In the genomic region with DNA sequence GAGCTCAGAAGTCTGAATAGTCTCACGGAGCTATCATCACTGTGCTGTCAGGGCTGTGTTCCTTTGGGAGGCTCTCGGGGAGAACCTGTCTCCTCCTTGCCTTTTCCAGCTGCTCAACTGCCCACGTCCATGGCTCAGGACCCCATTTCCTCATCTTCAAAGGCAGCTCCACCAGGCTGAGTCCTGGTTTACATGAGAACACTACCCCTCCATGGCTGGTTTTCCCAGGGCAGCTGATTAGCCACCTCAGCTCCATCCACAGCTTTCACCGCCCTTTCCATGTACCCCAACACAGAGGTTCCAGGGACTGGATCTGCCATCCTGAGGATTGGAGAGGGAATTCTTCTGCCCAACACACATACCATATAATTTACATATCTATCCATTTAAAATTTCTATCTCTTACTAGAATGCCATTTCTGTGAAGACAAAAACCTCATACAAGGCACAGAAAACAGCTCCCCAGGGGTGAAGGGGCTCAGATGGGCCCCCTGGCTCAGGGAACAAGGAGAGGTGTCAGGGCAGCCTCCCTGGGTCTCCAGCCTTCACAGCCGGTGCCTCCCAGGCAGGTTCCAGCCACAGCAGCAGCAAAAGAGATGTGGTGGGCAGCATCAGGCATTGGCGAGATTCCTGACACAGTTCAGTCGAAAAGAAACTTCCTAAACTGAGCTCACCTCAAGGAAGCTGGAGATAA, we compare ENCODE assay signal across 27 cellular contexts. TPM values are rescaled to one million over a fixed set of nuclear protein-coding genes. Genes with fewer than 3 reads are reported as not detected.
"Had no signal": no experiment of that assay in that cellular context is flagged by ENCODE, and none has a peak within 500 bp of the region (broad histone marks: within the 10 kb centered on the region; RNA-seq: fewer than 3 reads in every experiment).

No MANE protein-coding gene starts in this region.

- ATAC-seq: activated CD8-positive, alpha-beta T cell treated with anti-CD3 and anti-CD28 coated beads for 36 hours; activated naive CD4-positive, alpha-beta T cell treated with anti-CD3 and anti-CD28 coated beads, Interleukin-2, amount 50 U/mL, for 72 hours; left lung; natural killer cell; SK-N-SH treated with all-trans-retinoic acid at 6 μM for 48 hours; stimulated activated memory B cell treated with anti-CD40 and anti-IgM and Interleukin-4, amounts not matched to agents 10 μg/mL and 1 μg/mL and 100 μg/mL, for 72 hours had no signal

- DNase-seq: activated CD4-positive, alpha-beta T cell treated with anti-CD3 and anti-CD28 coated beads, Interleukin-2, amount 10 ng/mL, durations not matched to agents 7 days and 5 days; activated CD4-positive, CD25-positive, alpha-beta regulatory T cell treated with anti-CD3 and anti-CD28 coated beads, Interleukin-2, amount 50 U/mL, for 72 hours; activated CD8-positive, alpha-beta T cell treated with anti-CD3 and anti-CD28 coated beads for 36 hours; activated gamma-delta T cell treated with Interleukin-2 at 50 U/mL for 16 hours; activated T-cell treated with anti-CD3 and anti-CD28 coated beads, Interleukin-2, amount 50 U/mL, for 1 hour; brain microvascular endothelial cell; erythroblast; glutamatergic neuron; immature natural killer cell; kidney glomerular epithelial cell; left lung; midbrain; natural killer cell; stimulated activated CD4-positive, alpha-beta T cell treated with anti-CD3 and anti-CD28 coated beads, Interleukin-2, amount 100 ng/mL, for 24 hours; testis; trophoblast cell had no signal

- H3K36me3 ChIP-seq: ascending aorta, brain microvascular endothelial cell, left lung had no signal

- H3K27me3 ChIP-seq: ascending aorta, brain microvascular endothelial cell, hepatocyte, left lung, testis had no signal

- H3K4me3 ChIP-seq: ascending aorta, hepatocyte, left lung, lung, testis had no signal

- FAIRE-seq: endometrium, frontal cortex had no signal

- H3K27ac ChIP-seq: ascending aorta, brain microvascular endothelial cell, hepatocyte, left lung, testis, VCaP had no signal

- H3K9me3 ChIP-seq: ascending aorta, left lung, testis had no signal

RNA-seq across cellular contexts. Expression of a gene that starts 2.2 kb away (rescaled TPM):
- total RNA-seq: activated CD4-positive, alpha-beta T cell treated with anti-CD3 and anti-CD28 coated beads, Interleukin-2, amount 10 ng/mL, durations not matched to agents 7 days and 5 days; activated CD8-positive, alpha-beta T cell treated with anti-CD3 and anti-CD28 coated beads for 36 hours; ascending aorta; frontal cortex; hepatocyte; natural killer cell; progenitor cell of endocrine pancreas had no signal
- polyA plus RNA-seq: hepatocyte, immature natural killer cell had no signal

RNA-seq across cellular contexts. Expression of a gene that starts 22.8 kb away (rescaled TPM):
- total RNA-seq: activated CD4-positive, alpha-beta T cell treated with anti-CD3 and anti-CD28 coated beads, Interleukin-2, amount 10 ng/mL, durations not matched to agents 7 days and 5 days; activated CD8-positive, alpha-beta T cell treated with anti-CD3 and anti-CD28 coated beads for 36 hours; activated naive CD4-positive, alpha-beta T cell treated with anti-CD3 and anti-CD28 coated beads, Interleukin-2, amount 50 U/mL, for 72 hours; ascending aorta; frontal cortex; progenitor cell of endocrine pancreas; skeletal muscle tissue; testis had no signal
- polyA plus RNA-seq: immature natural killer cell had no signal

RNA-seq across cellular contexts. Expression of a gene that starts 41.7 kb away (rescaled TPM):
- total RNA-seq: ascending aorta, progenitor cell of endocrine pancreas, skeletal muscle tissue had no signal
